ENCODE assay signal across 19 cellular contexts in genomic region chr2:238228700-238229099, GRCh38. TPM values are rescaled to one million over a fixed set of nuclear protein-coding genes. Genes with fewer than 3 reads are reported as not detected.
DNase-seq lines count a peak whose midpoint lies in the region; ATAC-seq and TF ChIP-seq lines count a peak whose summit lies in the region.
"Had no signal": no experiment of that assay in that cellular context is flagged by ENCODE, and none has a peak within 500 bp of the region (broad histone marks: within the 10 kb centered on the region; RNA-seq: fewer than 3 reads in every experiment).

No MANE protein-coding gene starts in this region.

- in situ Hi-C loops in G401 (cut with HindIII; ENCODE audit: low sequenced_read_pairs), result no loop called here

- H3K9me3 ChIP-seq in gastroesophageal sphincter, result no peaks in the 10 kb centered on the region
- H3K9me3 ChIP-seq in neuronal stem cell (replicated peaks in 1 of 2; ENCODE audit: control insufficient read depth in 2 of 2, insufficient read depth in 1 of 2, low read depth in 1 of 2, low read length in 2 of 2), result peaks cover 0 to 9% of the 10 kb centered on the region in 2 donors
- H3K9me3 ChIP-seq in colonic mucosa, result no peaks in the 10 kb centered on the region
- H3K9me3 ChIP-seq: heart left ventricle, ovary had no signal

- H3K27ac ChIP-seq in gastroesophageal sphincter (peak overlapping the region in 3 of 4 donors; percentile 43 to 61 (median 54)), neuronal stem cell (replicated peaks; ENCODE audit: low read length) (no peak overlapping the region), colonic mucosa (no peak overlapping the region)
- H3K27ac ChIP-seq: BLaER1 treated with 17β-estradiol and CSF1 and Interleukin-3, amounts not matched to agents 10 nM and 100 nM; ovary had no signal

- H3K9ac ChIP-seq in neuronal stem cell (ENCODE audit: low read depth, low read length, poor library complexity) (no peak overlapping the region), colonic mucosa (ENCODE audit: low read depth in 2 of 2, low read length in 2 of 2) (peak overlapping the region in 1 of 2 donors; percentile 51)

- intact Hi-C loops in colonic mucosa (cut with DNase I), result no loop called here

- H2AFZ ChIP-seq in neuronal stem cell (ENCODE audit: low read length), result no peak overlapping the region

- no peak for TF ChIP-seq CTCF in gastroesophageal sphincter (IDR thresholded peaks at IDR 0.05)
- TF ChIP-seq CTCF in colonic mucosa (IDR thresholded peaks at IDR 0.05), result no peak

- H4K8ac ChIP-seq in neuronal stem cell (ENCODE audit: low read depth, low read length), result no peak overlapping the region

- no peak overlapping the region for H3K18ac ChIP-seq in neuronal stem cell (ENCODE audit: low read length)

- H2BK120ac ChIP-seq in neuronal stem cell (ENCODE audit: low read depth, low read length), result no peak overlapping the region

- H3K27me3 ChIP-seq in gastroesophageal sphincter (no peaks in the 10 kb centered on the region), neuronal stem cell (ENCODE audit: control insufficient read depth in 3 of 3, insufficient read depth in 3 of 3, low read depth in 1 of 3, low read length in 3 of 3) (peaks cover 0 to 67% (median 20%) of the 10 kb centered on the region in 3 experiments), colonic mucosa (no peaks in the 10 kb centered on the region)
- H3K27me3 ChIP-seq: BLaER1 treated with 17β-estradiol and CSF1 and Interleukin-3, amounts not matched to agents 10 nM and 100 nM; heart left ventricle; ovary had no signal

- no peak for TF ChIP-seq POLR2A in gastroesophageal sphincter (IDR thresholded peaks at IDR 0.05)

- H3K23ac ChIP-seq in neuronal stem cell (ENCODE audit: low read depth, low read length, poor library complexity), result peak overlapping the region; percentile 25

- ATAC-seq in gastroesophageal sphincter (peak; percentile 26), GM21737 (IDR thresholded peaks at IDR 0.05; ENCODE audit: unreplicated experiment) (no peak)
- ATAC-seq: Right ventricle myocardium inferior had no signal

- 32 to 44% methylated on average over 2 to 4 of the region's 4 CpGs for WGBS in gastroesophageal sphincter (ENCODE audit: low coverage in 1 of 2), 2 donors
- no CpG with 5 or more reads among the region's 4 CpGs for WGBS in neuronal stem cell (ENCODE audit: extremely low coverage in 2 of 2, insufficient read length in 2 of 2, insufficient replicate concordance in 1 of 2), 2 donors

- no peak overlapping the region for H3K4ac ChIP-seq in neuronal stem cell (ENCODE audit: low read length)

- no peak overlapping the region for H3K4me2 ChIP-seq in neuronal stem cell (ENCODE audit: insufficient read depth, low read length, poor library complexity, severe bottlenecking)

- H3K4me3 ChIP-seq in gastroesophageal sphincter (no peak overlapping the region), neuronal stem cell (ENCODE audit: low read length in 2 of 2) (no peak overlapping the region), colonic mucosa (no peak overlapping the region)
- H3K4me3 ChIP-seq: BLaER1 treated with 17β-estradiol and CSF1 and Interleukin-3, amounts not matched to agents 10 nM and 100 nM; heart left ventricle; ovary had no signal

- H3K36me3 ChIP-seq in gastroesophageal sphincter (peaks cover 0 to 7% of the 10 kb centered on the region in 2 donors), neuronal stem cell (replicated peaks in 1 of 2; ENCODE audit: control insufficient read depth in 2 of 2, insufficient read depth in 2 of 2, low read length in 2 of 2) (no peaks in the 10 kb centered on the region), colonic mucosa (no peaks in the 10 kb centered on the region)
- H3K36me3 ChIP-seq: heart left ventricle, ovary had no signal

- no peak overlapping the region for H2BK15ac ChIP-seq in neuronal stem cell (ENCODE audit: low read length)

- H3K4me1 ChIP-seq in gastroesophageal sphincter (peaks cover 0 to 50% (median 9%) of the 10 kb centered on the region in 3 donors), neuronal stem cell (ENCODE audit: control insufficient read depth in 2 of 2, insufficient read depth in 1 of 2, low read depth in 1 of 2, low read length in 2 of 2) (no peaks in the 10 kb centered on the region), colonic mucosa (no peaks in the 10 kb centered on the region)

- TF ChIP-seq EP300 in gastroesophageal sphincter (IDR thresholded peaks at IDR 0.05), result no peak

- no peaks in the 10 kb centered on the region for H3K79me1 ChIP-seq in neuronal stem cell (ENCODE audit: low read depth, low read length)

- no peak overlapping the region for H2BK5ac ChIP-seq in neuronal stem cell (ENCODE audit: low read length)

- H4K91ac ChIP-seq in neuronal stem cell (ENCODE audit: low read depth, low read length, poor library complexity), result no peak overlapping the region

- H2AK5ac ChIP-seq in neuronal stem cell (ENCODE audit: low read depth, low read length), result no peak overlapping the region

- DNase-seq in G401 (ENCODE audit: low spot score) (peak; percentile 41), amniotic epithelial cell (ENCODE audit: low read depth) (peak; percentile 80), neuronal stem cell (ENCODE audit: low spot score) (no peak), colonic mucosa (no peak), SHP77 (lab: John Stamatoyannopoulos, UW) (no peak), kidney tubule cell (ENCODE audit: low spot score) (no peak)
- DNase-seq: ACHN; Calu3; cortex of kidney; H7; heart left ventricle; NCI-H1417; ovary; stimulated activated CD8-positive, alpha-beta memory T cell treated with anti-CD3 and anti-CD28 coated beads, Interleukin-4, amount 100 ng/mL, for 48 hours; T-helper 1 cell had no signal

- no peak overlapping the region for H2BK12ac ChIP-seq in neuronal stem cell (ENCODE audit: low read length)

- no peak overlapping the region for H3K14ac ChIP-seq in neuronal stem cell (ENCODE audit: low read length)

RNA-seq across cellular contexts. Expression of gene HES6, which starts 11.1 kb away (rescaled TPM):
- total RNA-seq in G401 (2014; rRNA removed; shearing (Covaris generic)), result 56.0 and 67.5 TPM in 2 replicates
- 10 to 100 TPM in 2 of 4 donors, 1 to 10 TPM in 2; 3.8 to 19.5 (median 12.2) TPM for total RNA-seq in gastroesophageal sphincter
- polyA plus RNA-seq in neuronal stem cell (2013, experiment 1 of 2), result 19.8 TPM
- polyA plus RNA-seq in neuronal stem cell (2013, experiment 2 of 2), result 18.8 TPM
- 10 to 100 TPM; 55.6 to 79.5 TPM for total RNA-seq in colonic mucosa

RNA-seq across cellular contexts. Expression of gene ILKAP, which starts 25.2 kb away (rescaled TPM):
- 65.1 and 71.4 TPM in 2 replicates for total RNA-seq in G401 (2014; rRNA removed; shearing (Covaris generic))
- total RNA-seq in gastroesophageal sphincter (10 to 100 TPM; 18.5 to 45.5 (median 35.1) TPM), colonic mucosa (10 to 100 TPM; 27.8 to 50.3 TPM)
- polyA plus RNA-seq in neuronal stem cell (2013, experiment 1 of 2), result 21.1 TPM
- polyA plus RNA-seq in neuronal stem cell (2013, experiment 2 of 2), result 19.3 TPM

RNA-seq across cellular contexts. Expression of gene PER2, which starts 59.7 kb away (rescaled TPM):
- total RNA-seq in G401 (2014; rRNA removed; shearing (Covaris generic)), result 0.86 and 4.3 TPM in 2 replicates
- total RNA-seq in gastroesophageal sphincter (10 to 100 TPM in 3 of 4 donors, 1 to 10 TPM in 1; 8.7 to 20.5 (median 17.0) TPM), colonic mucosa (10 to 100 TPM; 22.1 to 29.2 TPM)
- polyA plus RNA-seq in neuronal stem cell (2013, experiment 1 of 2), result 2.4 TPM
- 2.6 TPM for polyA plus RNA-seq in neuronal stem cell (2013, experiment 2 of 2)

Comparison
In these comparisons a context has a peak if more than half of its experiments do, and no peak if none do; other contexts are left out.
1. DNase-seq: peak in G401 (single experiment) and amniotic epithelial cell (single experiment); none in neuronal stem cell (single experiment), colonic mucosa (single experiment), SHP77 (0 of 2) and kidney tubule cell (single experiment).
2. H3K27ac ChIP-seq: peak in gastroesophageal sphincter (3 of 4); none in neuronal stem cell (single experiment) and colonic mucosa (single experiment).